16 cellular contexts compared by ENCODE assay signal in the genomic region with DNA sequence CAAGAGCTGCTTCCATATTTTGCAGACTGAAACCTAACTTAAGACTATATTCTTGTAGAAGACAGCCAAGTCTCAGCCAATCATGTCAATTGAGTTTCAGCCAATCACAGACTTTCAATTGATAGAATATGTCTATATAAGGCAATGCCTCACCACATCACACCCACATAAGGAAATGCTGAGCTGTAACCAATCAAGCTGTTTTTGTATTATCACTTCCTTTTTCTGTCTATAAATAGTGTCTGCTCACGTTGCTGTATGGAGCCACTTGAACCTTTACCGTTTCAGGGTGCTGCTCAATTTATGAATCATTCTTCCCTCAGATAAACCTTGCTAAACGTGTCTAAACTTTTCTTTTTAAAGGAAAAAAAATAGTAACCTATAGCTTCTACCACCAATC.
"Had no signal": no experiment of that assay in that cellular context is flagged by ENCODE, and none has a peak within 500 bp of the region (broad histone marks: within the 10 kb centered on the region; RNA-seq: fewer than 3 reads in every experiment).

No MANE protein-coding gene starts in this region.

- H3K4me1 ChIP-seq: esophagus squamous epithelium, left ventricle myocardium inferior, parathyroid adenoma, sigmoid colon had no signal

- H3K27ac Mint-ChIP-seq: activated B cell treated with CpG ODN at 0.5 μM for 24 hours; activated CD8-positive, alpha-beta T cell treated with anti-CD3 and anti-CD28 coated beads for 36 hours; activated naive CD4-positive, alpha-beta T cell treated with anti-CD3 and anti-CD28 coated beads, Interleukin-2, amount 50 U/mL, for 72 hours; naive thymus-derived CD8-positive, alpha-beta T cell had no signal

- H3K79me2 ChIP-seq: hepatocyte, parathyroid adenoma had no signal

- H3K4me1 Mint-ChIP-seq: activated B cell treated with CpG ODN at 0.5 μM for 24 hours; naive thymus-derived CD8-positive, alpha-beta T cell had no signal

- H2AFZ ChIP-seq: hepatocyte, parathyroid adenoma had no signal

- DNase-seq: activated B cell treated with CpG ODN at 0.5 μM for 24 hours; activated CD4-positive, alpha-beta T cell treated with anti-CD3 and anti-CD28 coated beads for 48 hours; activated CD8-positive, alpha-beta T cell treated with anti-CD3 and anti-CD28 coated beads for 36 hours; activated gamma-delta T cell; activated T-cell treated with anti-CD3 and anti-CD28 coated beads, Interleukin-2, amount 50 U/mL, for 48 hours; central memory CD4-positive, alpha-beta T cell; esophagus squamous epithelium; kidney; left ventricle myocardium inferior; naive thymus-derived CD8-positive, alpha-beta T cell; sigmoid colon; stimulated activated CD4-positive, alpha-beta T cell treated with anti-CD3 and anti-CD28 coated beads, Interleukin-2, amount 100 ng/mL, for 24 hours had no signal

- H3K4me3 Mint-ChIP-seq: activated B cell treated with CpG ODN at 0.5 μM for 24 hours; activated CD8-positive, alpha-beta T cell treated with anti-CD3 and anti-CD28 coated beads for 36 hours; naive thymus-derived CD8-positive, alpha-beta T cell had no signal

- H3K27ac ChIP-seq: coronary artery, esophagus squamous epithelium, hepatocyte, left ventricle myocardium inferior, parathyroid adenoma, sigmoid colon had no signal

- H3K4me2 ChIP-seq: hepatocyte had no signal

- H3K4me3 ChIP-seq: coronary artery, esophagus squamous epithelium, hepatocyte, left ventricle myocardium inferior, sigmoid colon had no signal

- H3K36me3 Mint-ChIP-seq: naive thymus-derived CD8-positive, alpha-beta T cell had no signal

- H3K9ac ChIP-seq: parathyroid adenoma had no signal

- ATAC-seq: activated CD8-positive, alpha-beta T cell treated with anti-CD3 and anti-CD28 coated beads for 36 hours; activated naive CD4-positive, alpha-beta T cell treated with anti-CD3 and anti-CD28 coated beads, Interleukin-2, amount 50 U/mL, for 72 hours; naive thymus-derived CD8-positive, alpha-beta T cell had no signal

- H3K27me3 ChIP-seq: esophagus squamous epithelium, hepatocyte, sigmoid colon had no signal

- H3K36me3 ChIP-seq: esophagus squamous epithelium, left ventricle myocardium inferior, sigmoid colon had no signal

- H3K9me3 ChIP-seq: left ventricle myocardium inferior, sigmoid colon had no signal
